In the genomic region with DNA sequence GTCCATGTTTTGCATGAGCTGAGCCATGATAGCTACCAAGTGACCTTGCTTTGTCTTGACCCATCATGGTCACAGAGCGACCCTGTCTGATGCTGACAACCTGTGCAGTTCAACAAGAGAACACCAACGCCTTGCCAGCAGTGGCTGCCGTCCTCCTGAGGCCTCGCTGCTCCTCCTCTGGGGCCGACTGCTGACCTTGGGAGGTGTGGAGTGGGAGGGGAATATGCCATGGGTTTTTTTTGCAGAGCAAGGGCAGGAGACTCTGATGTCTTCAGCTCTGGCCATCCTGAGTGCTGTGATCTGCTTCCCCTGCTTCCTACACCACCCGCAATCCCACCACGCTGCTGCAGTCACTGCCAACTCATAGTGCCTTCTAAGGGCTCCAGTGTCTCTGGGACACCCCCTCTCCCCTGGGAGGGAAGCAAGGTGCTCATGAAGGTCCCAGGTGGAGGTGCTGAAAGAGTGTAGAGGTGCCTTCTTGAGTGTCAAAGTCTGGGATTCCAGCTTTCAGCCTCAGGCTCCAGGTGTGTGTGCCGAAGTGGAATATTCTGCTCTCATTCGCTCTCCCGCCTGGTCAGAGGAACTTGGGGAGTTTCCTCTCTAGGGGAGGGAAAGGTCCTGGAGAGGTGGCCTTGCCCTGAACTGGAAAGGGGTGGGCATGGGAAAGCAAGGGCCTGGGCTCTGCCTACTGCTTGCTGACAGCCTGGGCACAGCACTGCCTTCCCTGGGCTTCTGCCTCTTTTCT, we compare ENCODE assay signal across 14 cellular contexts. TPM values are rescaled to one million over a fixed set of nuclear protein-coding genes. Genes with fewer than 3 reads are reported as not detected.
DNase-seq lines count a peak whose midpoint lies in the region; TF ChIP-seq lines count a peak whose summit lies in the region.
"Not testable (repeated sequence)": the region's sequence is repeated elsewhere in the genome, so short reads cannot be mapped to it uniquely, and the experiment has no call there.
"Had no signal": no experiment of that assay in that cellular context is flagged by ENCODE, and none has a peak within 500 bp of the region (broad histone marks: within the 10 kb centered on the region; RNA-seq: fewer than 3 reads in every experiment).

No MANE protein-coding gene starts in this region.

- not testable (repeated sequence) for H3K4me1 Mint-ChIP-seq in activated T-cell treated with anti-CD3 and anti-CD28 coated beads, Interleukin-2, amount 50 U/mL, for 24 hours (ENCODE audit: low read depth); osteocyte (ENCODE audit: unreplicated experiment); type B pancreatic cell (ENCODE audit: unreplicated experiment)

- H3K4me3 Mint-ChIP-seq in activated T-cell treated with anti-CD3 and anti-CD28 coated beads, Interleukin-2, amount 50 U/mL, for 24 hours; osteocyte (ENCODE audit: unreplicated experiment); type B pancreatic cell: not testable (repeated sequence)

- not testable (repeated sequence) for H3K27me3 ChIP-seq in Karpas-422 (ENCODE audit: low read length)

- H3K36me3 Mint-ChIP-seq in activated T-cell treated with anti-CD3 and anti-CD28 coated beads, Interleukin-2, amount 50 U/mL, for 24 hours (ENCODE audit: low read depth); osteocyte (ENCODE audit: unreplicated experiment); type B pancreatic cell: not testable (repeated sequence)

- H3K9me3 ChIP-seq in Karpas-422 (ENCODE audit: low read length) = not testable (repeated sequence)

- not testable (repeated sequence) for H3K4me2 ChIP-seq in Karpas-422 (ENCODE audit: low read depth, low read length, poor library complexity, severe bottlenecking)

- H3K27ac ChIP-seq in Karpas-422 (ENCODE audit: low read length) = not testable (repeated sequence)

- H3K36me3 ChIP-seq in Karpas-422 (ENCODE audit: insufficient read depth, low read length) = not testable (repeated sequence)

- not testable (repeated sequence) for H3K27ac Mint-ChIP-seq in activated T-cell treated with anti-CD3 and anti-CD28 coated beads, Interleukin-2, amount 50 U/mL, for 24 hours; osteocyte (ENCODE audit: unreplicated experiment); type B pancreatic cell

- not testable (repeated sequence) for H3K9ac ChIP-seq in Karpas-422 (ENCODE audit: low read length)

- not testable (repeated sequence) for H3K27me3 Mint-ChIP-seq in activated T-cell treated with anti-CD3 and anti-CD28 coated beads, Interleukin-2, amount 50 U/mL, for 24 hours; osteocyte (ENCODE audit: unreplicated experiment); type B pancreatic cell

- H3K9me2 ChIP-seq in Karpas-422 (replicated peaks; ENCODE audit: insufficient read depth, low read length) = not testable (repeated sequence)

- not testable (repeated sequence) for TF ChIP-seq CTCF in osteocyte (IDR thresholded peaks at IDR 0.05); type B pancreatic cell (conservative IDR thresholded peaks at IDR 0.05)

- H3K79me2 ChIP-seq in Karpas-422 (ENCODE audit: low read length) = not testable (repeated sequence)

- DNase-seq in AG08396 (ENCODE audit: low spot score) = peak; percentile 5
- DNase-seq in GM03348 (ENCODE audit: low spot score) = peak; percentile 7
- DNase-seq in Karpas-422 = peak; percentile 2
- DNase-seq in activated T-cell treated with anti-CD3 and anti-CD28 coated beads, Interleukin-2, amount 50 U/mL, for 24 hours = peak; percentile 23
- peak; percentile 74 for DNase-seq in cardiac septum (ENCODE audit: low spot score)
- DNase-seq in mesenteric fat pad (ENCODE audit: low spot score) = peak; percentile 72
- DNase-seq in osteocyte (ENCODE audit: extremely low spot score, unreplicated experiment) = peak; percentile 83
- DNase-seq in type B pancreatic cell (ENCODE audit: extremely low spot score, unreplicated experiment) = peak; percentile 45

- H2AFZ ChIP-seq in Karpas-422 (ENCODE audit: low read length) = not testable (repeated sequence)

- H4K20me1 ChIP-seq in Karpas-422 (ENCODE audit: insufficient read depth, low read depth, low read length) = not testable (repeated sequence)

- H3K4me3 ChIP-seq in Karpas-422 (ENCODE audit: low read length) = not testable (repeated sequence)

- intact Hi-C loops in cardiac septum (cut with DNase I) = not testable (repeated sequence)

- peaks cover 15% of the 10 kb centered on the region for H3K9me3 Mint-ChIP-seq in activated T-cell treated with anti-CD3 and anti-CD28 coated beads, Interleukin-2, amount 50 U/mL, for 24 hours
- H3K9me3 Mint-ChIP-seq in osteocyte (ENCODE audit: unreplicated experiment) = peaks cover 52% of the 10 kb centered on the region
- H3K9me3 Mint-ChIP-seq in type B pancreatic cell = peaks cover 17% of the 10 kb centered on the region

- not testable (repeated sequence) for H3K4me1 ChIP-seq in Karpas-422 (ENCODE audit: low read length)

RNA-seq across cellular contexts. Expression of gene KCNJ18, which starts 22.5 kb away (rescaled TPM):
- total RNA-seq in Karpas-422 (2014; rRNA removed; shearing (Covaris generic); ENCODE audit: low replicate concordance) = not detected in 2 replicates
- total RNA-seq in cardiac septum (not detected), mesenteric fat pad (not detected), osteocyte (not detected in 2 replicates), type B pancreatic cell (ENCODE audit: low replicate concordance) (not detected in 2 replicates)
- total RNA-seq: Caco-2; CD4-positive, CD25-positive, alpha-beta regulatory T cell; CD8-positive, alpha-beta T cell; GM12878; GM23338; HFFc6 had no signal

Comparison
In these comparisons a context has a peak if more than half of its experiments do, and no peak if none do; other contexts are left out.
1. DNase-seq: peak in every context shown above with its lines; median percentile 83 in osteocyte; 74 in cardiac septum; 72 in mesenteric fat pad; 45 in type B pancreatic cell; 23 in activated T-cell treated with anti-CD3 and anti-CD28 coated beads, Interleukin-2, amount 50 U/mL, for 24 hours; 7 in GM03348; 5 in AG08396; 2 in Karpas-422.